8 cellular contexts compared by ENCODE assay signal in the genomic region with DNA sequence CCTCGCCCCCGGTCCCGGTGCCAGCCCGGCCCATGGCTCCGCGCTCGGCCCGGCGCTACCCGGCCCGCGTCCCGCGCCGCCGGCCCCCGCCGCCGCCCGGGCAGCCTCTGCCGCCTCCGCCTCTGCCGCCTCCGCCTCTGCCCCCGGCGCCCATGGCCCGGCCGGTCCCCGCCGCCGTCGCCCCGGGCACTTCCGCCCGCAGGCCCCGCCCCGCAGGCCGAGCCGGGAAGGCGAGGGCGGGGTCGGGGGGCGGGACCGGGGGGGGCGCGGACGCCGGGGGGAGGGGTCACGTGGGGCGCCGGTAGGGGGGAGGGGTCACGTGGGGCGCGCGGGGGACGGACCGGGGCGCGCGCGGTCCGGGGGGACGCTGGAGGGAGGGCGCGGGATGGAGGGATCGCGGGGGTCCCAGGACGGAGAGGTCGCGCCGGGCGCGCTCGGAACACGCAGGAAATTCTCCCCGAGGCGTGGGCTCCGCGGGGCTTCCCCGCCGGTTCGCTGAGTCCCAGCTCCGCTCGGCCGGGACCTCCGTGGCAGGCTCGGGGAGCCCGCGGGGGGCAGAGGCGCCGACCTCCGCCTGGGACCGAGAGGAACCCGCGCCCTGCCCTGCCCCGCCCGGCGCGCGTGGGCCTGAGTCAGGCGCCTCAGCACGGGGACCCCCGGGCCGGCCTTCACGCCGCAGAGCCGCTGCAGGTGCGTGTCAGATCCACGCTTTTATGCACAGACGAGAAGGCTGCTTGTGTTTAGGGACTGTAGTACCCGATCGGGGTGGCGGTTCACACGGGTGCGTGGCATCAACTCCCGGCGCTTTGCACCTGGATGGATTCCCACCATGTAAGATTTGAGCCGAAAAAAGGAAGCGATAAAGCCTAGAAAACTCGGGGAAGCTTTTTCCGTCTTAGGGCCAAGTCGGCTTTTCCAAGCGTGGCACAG. TPM values are rescaled to one million over a fixed set of nuclear protein-coding genes. Genes with fewer than 3 reads are reported as not detected.
DNase-seq lines count a peak whose midpoint lies in the region; ATAC-seq and TF ChIP-seq lines count a peak whose summit lies in the region.

A gene with protein sequence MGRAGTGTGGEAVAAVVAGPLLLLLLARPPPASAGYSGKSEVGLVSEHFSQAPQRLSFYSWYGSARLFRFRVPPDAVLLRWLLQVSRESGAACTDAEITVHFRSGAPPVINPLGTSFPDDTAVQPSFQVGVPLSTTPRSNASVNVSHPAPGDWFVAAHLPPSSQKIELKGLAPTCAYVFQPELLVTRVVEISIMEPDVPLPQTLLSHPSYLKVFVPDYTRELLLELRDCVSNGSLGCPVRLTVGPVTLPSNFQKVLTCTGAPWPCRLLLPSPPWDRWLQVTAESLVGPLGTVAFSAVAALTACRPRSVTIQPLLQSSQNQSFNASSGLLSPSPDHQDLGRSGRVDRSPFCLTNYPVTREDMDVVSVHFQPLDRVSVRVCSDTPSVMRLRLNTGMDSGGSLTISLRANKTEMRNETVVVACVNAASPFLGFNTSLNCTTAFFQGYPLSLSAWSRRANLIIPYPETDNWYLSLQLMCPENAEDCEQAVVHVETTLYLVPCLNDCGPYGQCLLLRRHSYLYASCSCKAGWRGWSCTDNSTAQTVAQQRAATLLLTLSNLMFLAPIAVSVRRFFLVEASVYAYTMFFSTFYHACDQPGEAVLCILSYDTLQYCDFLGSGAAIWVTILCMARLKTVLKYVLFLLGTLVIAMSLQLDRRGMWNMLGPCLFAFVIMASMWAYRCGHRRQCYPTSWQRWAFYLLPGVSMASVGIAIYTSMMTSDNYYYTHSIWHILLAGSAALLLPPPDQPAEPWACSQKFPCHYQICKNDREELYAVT (minus strand): TSS at position 191 of the 930 bp plus-strand sequence. CDS start 157 bp downstream, at position 34.

- no peaks in the 10 kb centered on the region for H3K27me3 Mint-ChIP-seq in progenitor cell of endocrine pancreas

- TF ChIP-seq POLR2A in GM18526 (IDR thresholded peaks at IDR 0.05; ENCODE audit: extremely low read depth, insufficient read length) = peak; percentile 64
- TF ChIP-seq POLR2A in adrenal gland (IDR thresholded peaks at IDR 0.05) = peak in 1 of 2 donors; percentile 27
- peak in 1 of 2 donors; percentile 5 for TF ChIP-seq POLR2A in vagina (IDR thresholded peaks at IDR 0.05)

- ATAC-seq in HG03439 (IDR thresholded peaks at IDR 0.05; ENCODE audit: unreplicated experiment) = peak; percentile 57
- ATAC-seq in left ventricle myocardium superior = peak; percentile 71

- no peaks in the 10 kb centered on the region for H3K36me3 Mint-ChIP-seq in progenitor cell of endocrine pancreas (ENCODE audit: insufficient read depth)

- no peaks in the 10 kb centered on the region for H3K9me3 Mint-ChIP-seq in progenitor cell of endocrine pancreas (ENCODE audit: low read depth)

- no peak for TF ChIP-seq CTCF in SU-DHL-6 (IDR thresholded peaks at IDR 0.05; ENCODE audit: insufficient read depth, low read length, poor library complexity, severe bottlenecking)
- no peak for TF ChIP-seq CTCF in adrenal gland (IDR thresholded peaks at IDR 0.05)
- no peak for TF ChIP-seq CTCF in progenitor cell of endocrine pancreas (IDR thresholded peaks at IDR 0.05; ENCODE audit: unreplicated experiment)
- TF ChIP-seq CTCF in vagina (IDR thresholded peaks at IDR 0.05) = no peak

- intact Hi-C loops in adrenal gland (cut with DNase I) (no loop called here), left ventricle myocardium superior (cut with micrococcal nuclease) (no loop called here), vagina (cut with DNase I) (loop anchor here (10.0 kb wide), 1 partner anchor 263 kb away; a partner anchor contains a TSS)

- H3K4me1 ChIP-seq in ACC112 (ENCODE audit: control insufficient read depth, insufficient read depth, low read length, unreplicated experiment) (no peaks in the 10 kb centered on the region), adrenal gland (replicated peaks in 1 of 2) (peaks cover 15 to 36% of the 10 kb centered on the region in 2 donors), vagina (peaks cover 44% of the 10 kb centered on the region)

- H2AFZ ChIP-seq in ACC112 (ENCODE audit: low read length, unreplicated experiment) = peak within 1 kb of the TSS; percentile 75
- H2AFZ ChIP-seq in SU-DHL-6 (ENCODE audit: low read depth, low read length, severe bottlenecking) = peak within 1 kb of the TSS; percentile 66

- H3K4me1 Mint-ChIP-seq in progenitor cell of endocrine pancreas (ENCODE audit: low read depth) = peaks cover 29% of the 10 kb centered on the region

- H3K27me3 ChIP-seq in ACC112 (ENCODE audit: insufficient read depth, low read length) (no peaks in the 10 kb centered on the region), SU-DHL-6 (ENCODE audit: low read length) (no peaks in the 10 kb centered on the region), adrenal gland (no peaks in the 10 kb centered on the region), vagina (no peaks in the 10 kb centered on the region)

- no peaks in the 10 kb centered on the region for H3K36me3 ChIP-seq in ACC112 (ENCODE audit: insufficient read depth, low read length)
- H3K36me3 ChIP-seq in SU-DHL-6 (ENCODE audit: low read length) = no peaks in the 10 kb centered on the region
- H3K36me3 ChIP-seq in adrenal gland (replicated peaks in 1 of 2) = peaks cover 0 to 5% of the 10 kb centered on the region in 2 donors
- peaks cover 0 to 5% of the 10 kb centered on the region in 2 donors for H3K36me3 ChIP-seq in vagina

- H3K27ac ChIP-seq in ACC112 (ENCODE audit: low read depth, low read length) = no peak within 1 kb of the TSS
- peak within 1 kb of the TSS; percentile 59 for H3K27ac ChIP-seq in SU-DHL-6 (ENCODE audit: low read depth, low read length)
- H3K27ac ChIP-seq in adrenal gland = peak within 1 kb of the TSS in 4 of 5 donors; percentile 35 to 86 (median 72)
- H3K27ac ChIP-seq in vagina = peak within 1 kb of the TSS; percentile 68

- H4K20me1 ChIP-seq in SU-DHL-6 (ENCODE audit: low read depth, low read length) = no peaks in the 10 kb centered on the region

- no peaks in the 10 kb centered on the region for H3K9me2 ChIP-seq in SU-DHL-6 (replicated peaks; ENCODE audit: insufficient read depth, low read length)

- peak in 6 of 7 donors; percentile 57 to 76 (median 68) for DNase-seq in adrenal gland
- peak; percentile 83 for DNase-seq in left ventricle myocardium superior
- no peak for DNase-seq in progenitor cell of endocrine pancreas (ENCODE audit: low spot score, unreplicated experiment)
- DNase-seq in vagina (ENCODE audit: extremely low spot score in 2 of 2) = no peak

- H3K79me2 ChIP-seq in ACC112 (ENCODE audit: control insufficient read depth, insufficient read depth, low read length, unreplicated experiment) = peaks cover 16% of the 10 kb centered on the region
- peaks cover 3% of the 10 kb centered on the region; the same call in 1 of the 2 replicates for H3K79me2 ChIP-seq in SU-DHL-6 (ENCODE audit: insufficient read depth, low read length)

- peaks cover 11% of the 10 kb centered on the region for H3F3A ChIP-seq in SU-DHL-6 (ENCODE audit: insufficient read depth)

- peak within 1 kb of the TSS; percentile 76 for H3K4me2 ChIP-seq in SU-DHL-6 (ENCODE audit: low read depth, low read length, poor library complexity, severe bottlenecking)

- H3K4me3 Mint-ChIP-seq in progenitor cell of endocrine pancreas (ENCODE audit: low read depth) = peak within 1 kb of the TSS; percentile 84

- H3K27ac Mint-ChIP-seq in progenitor cell of endocrine pancreas = peak within 1 kb of the TSS; percentile 92

- 0 to 1% (median 1%) methylated on average over 6 to 123 of the region's 123 CpGs for WGBS in adrenal gland, 4 donors

- peak within 1 kb of the TSS; percentile 92 for H3K4me3 ChIP-seq in ACC112 (ENCODE audit: low read depth, low read length)
- peak within 1 kb of the TSS; percentile 88 for H3K4me3 ChIP-seq in SU-DHL-6 (ENCODE audit: insufficient read depth, low read length, poor library complexity, severe bottlenecking)
- H3K4me3 ChIP-seq in adrenal gland = peak within 1 kb of the TSS; percentile 18 to 96 (median 82)
- peak within 1 kb of the TSS; percentile 84 to 98 for H3K4me3 ChIP-seq in vagina

- H3K9ac ChIP-seq in SU-DHL-6 (ENCODE audit: low read length) = peak within 1 kb of the TSS; percentile 89

- H3K9me3 ChIP-seq in SU-DHL-6 (ENCODE audit: insufficient read depth, low read length) (no peaks in the 10 kb centered on the region), adrenal gland (replicated peaks in 1 of 3) (no peaks in the 10 kb centered on the region), vagina (no peaks in the 10 kb centered on the region)

RNA-seq across cellular contexts. Expression of the gene that starts here (rescaled TPM):
- total RNA-seq in adrenal gland = 10 to 100 TPM; 31.7 to 66.7 (median 47.5) TPM
- 10 to 100 TPM; 18.2 to 55.5 (median 39.0) TPM for polyA plus RNA-seq in adrenal gland
- total RNA-seq in left ventricle myocardium superior = 34.2 TPM
- total RNA-seq in progenitor cell of endocrine pancreas = 92.7 and 92.9 TPM in 2 replicates
- total RNA-seq in vagina = 38.3 TPM

Comparison
In these comparisons a context has a peak if more than half of its experiments do, and no peak if none do; other contexts are left out.
1. DNase-seq: peak in adrenal gland (6 of 7) and left ventricle myocardium superior (single experiment); none in progenitor cell of endocrine pancreas (single experiment) and vagina (0 of 2).
2. Peak in every context shown above with its lines, with median percentiles within 50 percentile points of each other: H3K4me3 ChIP-seq.